Comparison of ENCODE assay signal across 9 cellular contexts in genomic region chr1:247111636-247112478, GRCh38. TPM values are rescaled to one million over a fixed set of nuclear protein-coding genes. Genes with fewer than 3 reads are reported as not detected.
A peak's percentile ranks its signal among the peaks of the same experiment; 100 is the strongest.
DNase-seq lines count a peak whose midpoint lies in the region; ATAC-seq and TF ChIP-seq lines count a peak whose summit lies in the region.
"Had no signal": no experiment of that assay in that cellular context is flagged by ENCODE, and none has a peak within 500 bp of the region (broad histone marks: within the 10 kb centered on the region; RNA-seq: fewer than 3 reads in every experiment).

No MANE protein-coding gene starts in this region.

- H3K9me3 ChIP-seq in Peyer's patch (no peaks in the 10 kb centered on the region), endocrine pancreas (ENCODE audit: control insufficient read depth, low read length) (no peaks in the 10 kb centered on the region)

- DNase-seq in DMS79 treated with DMSO at 0.1 percent for 48 hours (lab: John Stamatoyannopoulos, UW) (peak; percentile 35), DMS79 (lab: John Stamatoyannopoulos, UW) (no peak), Peyer's patch (peak in 2 of 3 donors; percentile 67 to 68), lower leg skin (ENCODE audit: low spot score in 2 of 2) (peak; percentile 50 to 92), substantia nigra (lab: John Stamatoyannopoulos, UW) (peak in 37 of 49 donors; percentile 11 to 86 (median 42)), HUDEP-2 (lab: John Stamatoyannopoulos, UW; ENCODE audit: unreplicated experiment in 76 of 76) (no peak)

- H3K27me3 ChIP-seq in Peyer's patch (no peaks in the 10 kb centered on the region), endocrine pancreas (ENCODE audit: control insufficient read depth, insufficient read depth, low read length) (no peaks in the 10 kb centered on the region)

- no peak for ATAC-seq in GM21447 (IDR thresholded peaks at IDR 0.05; ENCODE audit: unreplicated experiment)

- intact Hi-C loops in lower leg skin (cut with DNase I; ENCODE audit: low total_unique reads): no loop called here

- peak overlapping the region; percentile 47 to 82 (median 66) for H3K4me3 ChIP-seq in Peyer's patch
- H3K4me3 ChIP-seq in endocrine pancreas (ENCODE audit: control insufficient read depth, insufficient read depth, low read length): no peak overlapping the region
- H3K4me3 ChIP-seq in lower leg skin (ENCODE audit: low read depth, poor library complexity, severe bottlenecking): peak overlapping the region; percentile 63

- TF ChIP-seq POLR2A in Peyer's patch (IDR thresholded peaks at IDR 0.05) (no peak), lower leg skin (IDR thresholded peaks at IDR 0.05) (no peak)

- WGBS in lower leg skin, 2 donors: 4 to 8% methylated on average over 22 to 50 of the region's 88 CpGs

- no peaks in the 10 kb centered on the region for H3K36me3 ChIP-seq in Peyer's patch
- no peaks in the 10 kb centered on the region for H3K36me3 ChIP-seq in endocrine pancreas (ENCODE audit: control insufficient read depth, insufficient read depth, low read length)

- H3K9ac ChIP-seq in endocrine pancreas (ENCODE audit: control insufficient read depth, insufficient read depth, low read length): peak overlapping the region; percentile 60

- peaks cover 0 to 13% (median 6%) of the 10 kb centered on the region in 4 donors for H3K4me1 ChIP-seq in Peyer's patch
- no peaks in the 10 kb centered on the region for H3K4me1 ChIP-seq in endocrine pancreas (ENCODE audit: control insufficient read depth, insufficient read depth, low read length)

- H3K27ac ChIP-seq in Peyer's patch: peak overlapping the region; percentile 11 to 80 (median 70)
- H3K27ac ChIP-seq in substantia nigra (ENCODE audit: low read depth, low read length, poor library complexity, severe bottlenecking): peak overlapping the region; percentile 45
- H3K27ac ChIP-seq: C4-2B had no signal

- TF ChIP-seq CTCF in Peyer's patch (IDR thresholded peaks at IDR 0.05): no peak
- no peak for TF ChIP-seq CTCF in lower leg skin (IDR thresholded peaks at IDR 0.05)

RNA-seq across cellular contexts. Expression of gene ZNF669, which starts 7.7 kb away (rescaled TPM):
- total RNA-seq in Peyer's patch: 1 to 10 TPM; 2.3 to 5.8 (median 2.7) TPM
- 1 to 10 TPM; 5.4 to 8.7 (median 7.0) TPM for total RNA-seq in lower leg skin

RNA-seq across cellular contexts. Expression of gene ZNF670, which starts 33.2 kb away (rescaled TPM):
- total RNA-seq in Peyer's patch (1 to 10 TPM; 1.8 to 5.8 (median 2.0) TPM), lower leg skin (1 to 10 TPM; 2.0 to 3.8 (median 2.4) TPM)

RNA-seq across cellular contexts. Expression of gene ZNF124, which starts 60.0 kb away (rescaled TPM):
- total RNA-seq in Peyer's patch: 10 to 100 TPM; 21.1 to 66.0 (median 34.7) TPM
- 10 to 100 TPM; 11.0 to 16.9 (median 14.5) TPM for total RNA-seq in lower leg skin

Comparison
In these comparisons a context has a peak if more than half of its experiments do, and no peak if none do; other contexts are left out.
1. DNase-seq: peak in DMS79 treated with DMSO at 0.1 percent for 48 hours (single experiment), Peyer's patch (2 of 3), lower leg skin (2 of 2) and substantia nigra (37 of 49); none in DMS79 (single experiment) and HUDEP-2 (0 of 76).